ENCODE assay signal across 25 cellular contexts in the genomic region with DNA sequence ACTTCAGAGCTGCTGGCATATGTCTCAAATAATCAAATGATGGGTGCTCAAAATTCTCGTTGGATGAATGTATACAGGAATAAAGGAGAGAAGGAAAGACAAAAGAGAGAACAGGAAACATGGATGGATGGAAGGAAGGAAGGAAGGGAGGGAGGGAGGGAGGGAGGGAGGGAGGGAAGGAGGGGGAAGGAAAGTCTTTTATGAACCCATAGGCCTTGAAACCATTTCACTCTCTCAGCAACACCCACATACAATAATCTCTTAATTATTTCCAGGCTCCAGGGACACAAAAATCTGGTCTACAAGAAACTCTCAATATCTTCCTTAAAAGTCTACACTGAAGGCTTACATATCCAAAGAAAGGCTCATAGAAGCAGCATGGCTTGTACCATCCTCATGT.
"Had no signal": no experiment of that assay in that cellular context is flagged by ENCODE, and none has a peak within 500 bp of the region (broad histone marks: within the 10 kb centered on the region; RNA-seq: fewer than 3 reads in every experiment).

No MANE protein-coding gene starts in this region.

- FAIRE-seq: colon, endothelial cell of umbilical vein, frontal cortex, kidney had no signal

- H3K27me3 ChIP-seq: esophagus muscularis mucosa, foreskin keratinocyte, gastroesophageal sphincter, hepatocyte, left lung had no signal

- H3K36me3 ChIP-seq: esophagus muscularis mucosa, gastroesophageal sphincter, heart left ventricle, left lung, lower lobe of right lung had no signal

- DNase-seq: dermis blood vessel endothelial cell; dorsolateral prefrontal cortex; effector CD4-positive, alpha-beta T cell; effector memory CD4-positive, alpha-beta T cell; foreskin keratinocyte; heart left ventricle; hypothalamus; immature natural killer cell; islet precursor cell; kidney; kidney glomerular epithelial cell; left cardiac atrium; left lung; left ventricle myocardium superior; lower lobe of right lung; mesenchymal stem cell; mucosa of descending colon; naive B cell had no signal

- H3K4me1 ChIP-seq: foreskin keratinocyte, left lung, lower lobe of right lung had no signal

- H3K4me2 ChIP-seq: hepatocyte had no signal

- H3K4me3 ChIP-seq: coronary artery, dorsolateral prefrontal cortex, esophagus muscularis mucosa, gastroesophageal sphincter, heart left ventricle, hepatocyte, left lung, lower lobe of right lung, mucosa of descending colon had no signal

- ATAC-seq: foreskin keratinocyte, gastroesophageal sphincter, heart left ventricle, left cardiac atrium, left lung, left ventricle myocardium superior, lower lobe of right lung, mucosa of descending colon had no signal

- H3K79me2 ChIP-seq: hepatocyte had no signal

- H3K9me3 ChIP-seq: esophagus muscularis mucosa, gastroesophageal sphincter, heart left ventricle, left lung, lower lobe of right lung, mucosa of descending colon had no signal

- H2AFZ ChIP-seq: hepatocyte had no signal

- H3K27ac ChIP-seq: coronary artery, dorsolateral prefrontal cortex, esophagus muscularis mucosa, foreskin keratinocyte, gastroesophageal sphincter, heart left ventricle, hepatocyte, left lung, lower lobe of right lung had no signal
